In the genomic region with DNA sequence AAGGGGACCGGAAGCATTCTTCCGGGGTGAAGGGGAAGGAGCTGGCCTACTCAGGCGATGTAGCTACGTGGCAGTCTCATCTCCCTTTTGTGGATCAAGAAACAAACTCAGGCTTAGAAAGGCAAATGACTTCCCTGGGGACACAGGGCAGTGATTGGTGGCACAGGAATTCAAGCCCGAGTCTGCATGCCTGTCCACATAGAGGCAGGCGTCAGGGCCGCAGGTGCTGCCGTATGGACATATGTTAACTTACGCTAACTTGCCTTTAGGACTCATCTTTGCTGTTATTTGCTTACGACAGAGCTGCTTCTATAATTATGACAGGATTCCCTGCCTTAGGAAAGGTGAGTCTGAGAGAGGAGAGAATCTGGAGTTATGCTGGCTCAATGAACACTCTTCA, we compare ENCODE assay signal across 21 cellular contexts. TPM values are rescaled to one million over a fixed set of nuclear protein-coding genes. Genes with fewer than 3 reads are reported as not detected.
A peak's percentile ranks its signal among the peaks of the same experiment; 100 is the strongest.
DNase-seq lines count a peak whose midpoint lies in the region; ATAC-seq, FAIRE-seq and TF ChIP-seq lines count a peak whose summit lies in the region.
"Had no signal": no experiment of that assay in that cellular context is flagged by ENCODE, and none has a peak within 500 bp of the region (broad histone marks: within the 10 kb centered on the region; RNA-seq: fewer than 3 reads in every experiment).

No MANE protein-coding gene starts in this region.

- TF ChIP-seq CTCF in A549 (IDR thresholded peaks at IDR 0.05) = no peak
- TF ChIP-seq CTCF in endothelial cell (IDR thresholded peaks at IDR 0.05; ENCODE audit: unreplicated experiment) = no peak

- no peak for DNase-seq in A549 (ENCODE audit: low read depth in 1 of 2, low spot score in 1 of 2)
- no peak for DNase-seq in endothelial cell (ENCODE audit: low spot score)
- peak; percentile 99 for DNase-seq in trophoblast cell
- DNase-seq in GM19238 (ENCODE audit: insufficient read length, low spot score) = no peak
- DNase-seq in effector memory CD8-positive, alpha-beta T cell = no peak
- no peak for DNase-seq in hepatic stellate cell (ENCODE audit: low spot score)
- no peak for DNase-seq in NCI-H2107 (lab: John Stamatoyannopoulos, UW)
- DNase-seq: GDM1; H9; hippocampal formation; Kasumi-1; left cardiac atrium; NCI-H1417 treated with DMSO at 0.1 percent for 48 hours; NCI-H2227 treated with DMSO at 0.1 percent for 48 hours; stimulated activated CD4-positive, alpha-beta T cell treated with anti-CD3 and anti-CD28 coated beads, Interleukin-15, amount 100 ng/mL, for 24 hours; stomach; T-helper 1 cell; WERI-Rb-1 had no signal

- H2BK120ac ChIP-seq in trophoblast cell (ENCODE audit: insufficient read depth, low read length, poor library complexity) = peak overlapping the region; percentile 70

- H3K27me3 Mint-ChIP-seq in endothelial cell (ENCODE audit: unreplicated experiment) = peaks cover 4% of the 10 kb centered on the region
- H3K27me3 Mint-ChIP-seq in effector memory CD8-positive, alpha-beta T cell = no peaks in the 10 kb centered on the region

- H2BK12ac ChIP-seq in trophoblast cell (ENCODE audit: low read length) = peak overlapping the region; percentile 75

- H3K27ac ChIP-seq in A549 = peak overlapping the region; percentile 77 to 83; a peak in 5 of 6 replicates
- peak overlapping the region; percentile 18 for H3K27ac ChIP-seq in HUES48 (ENCODE audit: low read depth, low read length)
- peak overlapping the region; percentile 72 for H3K27ac ChIP-seq in trophoblast cell (ENCODE audit: low read depth, low read length)
- H3K27ac ChIP-seq: WERI-Rb-1 had no signal

- H2AK5ac ChIP-seq in trophoblast cell (ENCODE audit: low read length) = no peak overlapping the region

- H2AFZ ChIP-seq in trophoblast cell (ENCODE audit: insufficient read depth, low read length, poor library complexity) = no peak overlapping the region

- peak overlapping the region; percentile 96 for H4K91ac ChIP-seq in trophoblast cell (ENCODE audit: low read depth, low read length)

- H3K36me3 Mint-ChIP-seq in endothelial cell (ENCODE audit: low read depth, unreplicated experiment) = no peaks in the 10 kb centered on the region
- H3K36me3 Mint-ChIP-seq in effector memory CD8-positive, alpha-beta T cell (ENCODE audit: insufficient read depth) = peaks cover 4% of the 10 kb centered on the region

- H3K4me3 ChIP-seq in A549 (no peak overlapping the region), HUES48 (ENCODE audit: low read depth, low read length) (no peak overlapping the region), trophoblast cell (ENCODE audit: low read depth, low read length) (no peak overlapping the region)
- H3K4me3 ChIP-seq: stomach had no signal

- no peak overlapping the region for H3K4me3 Mint-ChIP-seq in endothelial cell (ENCODE audit: unreplicated experiment)
- H3K4me3 Mint-ChIP-seq in effector memory CD8-positive, alpha-beta T cell = peak overlapping the region in 1 of 2 donors; percentile 76
- H3K4me3 Mint-ChIP-seq: H9 had no signal

- H3K23ac ChIP-seq in trophoblast cell (ENCODE audit: low read length) = no peak overlapping the region

- H3K27ac Mint-ChIP-seq in endothelial cell (ENCODE audit: unreplicated experiment) = peak overlapping the region; percentile 62
- H3K27ac Mint-ChIP-seq in effector memory CD8-positive, alpha-beta T cell = peak overlapping the region in 1 of 2 donors; percentile 88

- 90% methylated on average over 9 of the region's 10 CpGs for WGBS in A549 (ENCODE audit: missing lambda C conversion rate)
- no CpG with 5 or more reads among the region's 10 CpGs for WGBS in trophoblast cell (ENCODE audit: extremely low coverage, insufficient coverage, insufficient read length)

- CTCF ChIA-PET in A549 (lab: Yijun Ruan, JAX) = interaction anchor here (1.1 kb wide), 2 partner anchors 15 to 25 kb away, joined by 4 read pairs; no protein-coding TSS in a partner anchor

- peaks cover 42% of the 10 kb centered on the region for H3K79me1 ChIP-seq in trophoblast cell (ENCODE audit: low read length)

- no peak for ATAC-seq in A549
- no peak for ATAC-seq in effector memory CD8-positive, alpha-beta T cell (replicated peaks)
- ATAC-seq: activated naive CD4-positive, alpha-beta T cell treated with anti-CD3 and anti-CD28 coated beads, Interleukin-2, amount 50 U/mL, for 72 hours had no signal

- peak overlapping the region; percentile 17 for H2BK5ac ChIP-seq in trophoblast cell (ENCODE audit: low read depth, low read length, poor library complexity)

- H3K9me3 Mint-ChIP-seq in endothelial cell (ENCODE audit: unreplicated experiment) = no peaks in the 10 kb centered on the region
- H3K9me3 Mint-ChIP-seq in effector memory CD8-positive, alpha-beta T cell = no peaks in the 10 kb centered on the region

- H3K9me3 ChIP-seq in A549 (no peaks in the 10 kb centered on the region), HUES48 (ENCODE audit: control insufficient read depth, insufficient read depth, low read length) (no peaks in the 10 kb centered on the region), trophoblast cell (ENCODE audit: insufficient read depth, low read depth, low read length) (peaks cover 4% of the 10 kb centered on the region)
- H3K9me3 ChIP-seq: stomach had no signal

- H3K36me3 ChIP-seq in HUES48 (ENCODE audit: control insufficient read depth, insufficient read depth, low read length) = no peaks in the 10 kb centered on the region
- no peaks in the 10 kb centered on the region for H3K36me3 ChIP-seq in trophoblast cell (ENCODE audit: control insufficient read depth in 1 of 2, insufficient read depth in 2 of 2, low read length in 2 of 2)
- H3K36me3 ChIP-seq: stomach, WERI-Rb-1 had no signal

- H3K18ac ChIP-seq in trophoblast cell (ENCODE audit: low read length) = peak overlapping the region; percentile 66

- H3K4me2 ChIP-seq in A549 (no peak overlapping the region), trophoblast cell (ENCODE audit: low read length) (no peak overlapping the region)

- H3K4me1 Mint-ChIP-seq in endothelial cell (ENCODE audit: unreplicated experiment) = peaks cover 12% of the 10 kb centered on the region
- peaks cover 21 to 24% of the 10 kb centered on the region in 2 donors for H3K4me1 Mint-ChIP-seq in effector memory CD8-positive, alpha-beta T cell (ENCODE audit: low read depth in 2 of 2)

- H3K79me2 ChIP-seq in trophoblast cell (ENCODE audit: control insufficient read depth, insufficient read depth, low read length, poor library complexity) = peaks cover 7% of the 10 kb centered on the region

- TF ChIP-seq EP300 in A549 (IDR thresholded peaks at IDR 0.05) = no peak

- no peak overlapping the region for H4K12ac ChIP-seq in trophoblast cell (ENCODE audit: low read depth, low read length)

- H3K9ac ChIP-seq in HUES48 (ENCODE audit: low read depth, low read length) = no peak overlapping the region
- H3K9ac ChIP-seq in trophoblast cell (ENCODE audit: low read length) = no peak overlapping the region

- FAIRE-seq in A549 (lab: Jason Lieb, UNC) = no peak
- FAIRE-seq: bronchial epithelial cell had no signal

- H3K27me3 ChIP-seq in HUES48 (ENCODE audit: control insufficient read depth, insufficient read depth, low read length) (no peaks in the 10 kb centered on the region), trophoblast cell (ENCODE audit: insufficient read depth, low read length) (no peaks in the 10 kb centered on the region)
- H3K27me3 ChIP-seq: stomach had no signal

- peak overlapping the region; percentile 0 for H4K8ac ChIP-seq in trophoblast cell (ENCODE audit: low read depth, low read length)

- peak overlapping the region; percentile 69 for H3K14ac ChIP-seq in trophoblast cell (ENCODE audit: low read length)

- TF ChIP-seq RAD21 in A549 (conservative IDR thresholded peaks at IDR 0.05 in 1 of 2, IDR thresholded peaks at IDR 0.05 in 1 of 2) = no peak

- no peak for TF ChIP-seq POLR2A in A549 (IDR thresholded peaks at IDR 0.05; ENCODE audit: low read length)

- POLR2A ChIA-PET in A549 (lab: Yijun Ruan, JAX) = interaction anchor here (1.3 kb wide), 1 partner anchor 42 kb away, joined by 3 read pairs; a partner anchor contains a TSS

- H3K4me1 ChIP-seq in A549 (peaks cover 59% of the 10 kb centered on the region), HUES48 (ENCODE audit: control insufficient read depth, insufficient read depth, low read length) (peaks cover 15% of the 10 kb centered on the region), trophoblast cell (ENCODE audit: control insufficient read depth in 1 of 2, insufficient read depth in 2 of 2, low read length in 2 of 2) (peaks cover 31 to 40% of the 10 kb centered on the region in 2 experiments)

- no peak overlapping the region for H3K4ac ChIP-seq in trophoblast cell (ENCODE audit: low read depth, low read length)

TF ChIP-seq in A549, 52 proteins besides CTCF, POLR2A, EP300 and RAD21:
- no peak for TF ChIP-seq HOXB5 (CRISPR knock-in tag; IDR thresholded peaks at IDR 0.05)
- TF ChIP-seq FOSL2 (IDR thresholded peaks at IDR 0.05) = no peak
- TF ChIP-seq FOSL2 (CRISPR knock-in tag; IDR thresholded peaks at IDR 0.05) = no peak
- TF ChIP-seq TFCP2L1 (CRISPR knock-in tag; IDR thresholded peaks at IDR 0.05) = no peak
- TF ChIP-seq JUNB (IDR thresholded peaks at IDR 0.05) = no peak
- no peak for TF ChIP-seq CBX8 (IDR thresholded peaks at IDR 0.05)
- TF ChIP-seq NR3C1 (IDR thresholded peaks at IDR 0.05) = no peak
- no peak for TF ChIP-seq POLR2AphosphoS2 (conservative IDR thresholded peaks at IDR 0.05; ENCODE audit: low read length)
- TF ChIP-seq ESRRA (IDR thresholded peaks at IDR 0.05; ENCODE audit: borderline replicate concordance, low read length) = no peak

RNA-seq across cellular contexts. Expression of a gene that starts 42.3 kb away (rescaled TPM):
- 71.5 and 86.8 TPM in 2 replicates for polyA plus RNA-seq in A549 (2011; rRNA removed)
- polyA plus RNA-seq in A549 (2012; cell fraction: cytosol; rRNA removed) = 67.2 and 78.1 TPM in 2 replicates
- 193 and 204 TPM in 2 replicates for polyA plus RNA-seq in A549 (2012; cell fraction: nucleus; rRNA removed)
- polyA plus RNA-seq in A549 (2017; fragmentation: RNase III; extraction: RNeasy Plus Mini Kit Qiagen cat#74134 plus additional on column Dnase treatment) = 30.5 to 31.9 TPM (median 30.6 TPM) in 3 replicates
- 384 and 462 TPM in 2 replicates for polyA minus RNA-seq in A549 (2011; rRNA and poly(A)+ RNA removed)
- total RNA-seq in endothelial cell (ENCODE audit: unreplicated experiment) = 328 TPM
- 113 TPM in 2 replicates for polyA plus RNA-seq in trophoblast cell (2013)

Comparison
In these comparisons a context has a peak if more than half of its experiments do, and no peak if none do; other contexts are left out.
1. DNase-seq: peak in trophoblast cell (2 of 2); none in A549 (0 of 2), endothelial cell (single experiment), GM19238 (single experiment), effector memory CD8-positive, alpha-beta T cell (0 of 3), hepatic stellate cell (single experiment) and NCI-H2107 (single experiment).
2. H3K27ac ChIP-seq: peak in every context shown above with its lines; median percentile 80 in A549; 72 in trophoblast cell; 18 in HUES48.